ENCODE assay signal across 8 cellular contexts in the genomic region with DNA sequence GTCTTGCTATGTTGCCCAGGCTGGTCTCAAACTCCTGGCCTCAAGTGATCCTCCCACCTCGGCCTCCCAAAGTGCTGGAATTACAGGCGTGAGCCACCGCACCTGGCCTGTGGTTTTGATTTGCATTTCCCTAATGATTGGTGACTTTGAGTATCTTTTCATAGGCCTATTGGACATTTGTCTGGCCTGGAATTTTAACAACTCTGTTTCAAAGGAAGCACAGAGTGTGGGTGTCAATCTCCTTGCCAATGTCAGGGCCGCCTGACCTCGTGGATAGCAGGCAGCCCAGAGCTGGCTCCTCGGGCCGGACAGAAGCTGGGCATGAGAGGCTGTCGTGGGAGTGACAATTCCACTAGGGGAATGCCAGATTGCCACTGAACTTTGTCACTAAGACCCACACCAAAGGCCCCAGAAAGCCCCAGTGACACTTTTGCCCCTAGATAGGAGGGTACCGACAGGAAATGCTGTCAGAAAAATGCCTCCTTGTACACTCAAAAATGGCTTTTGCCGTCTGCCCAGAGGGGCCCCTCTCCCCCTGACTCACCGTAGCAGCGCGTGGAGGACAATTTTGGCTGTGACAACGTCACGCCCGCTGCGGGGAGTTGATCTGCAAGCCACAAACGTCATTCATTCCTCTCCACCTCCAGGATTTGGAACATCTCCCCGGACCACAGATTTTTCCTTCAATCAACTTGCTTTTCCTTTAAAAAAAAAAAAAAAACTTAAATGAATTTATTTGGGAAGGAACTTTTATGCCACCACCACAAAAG. TPM values are rescaled to one million over a fixed set of nuclear protein-coding genes. Genes with fewer than 3 reads are reported as not detected.
DNase-seq lines count a peak whose midpoint lies in the region; ATAC-seq and TF ChIP-seq lines count a peak whose summit lies in the region.

No MANE protein-coding gene starts in this region.

- no peak overlapping the region for H3K4me3 ChIP-seq in suprapubic skin

- H3K9me3 Mint-ChIP-seq in T-cell: no peaks in the 10 kb centered on the region
- H3K9me3 Mint-ChIP-seq in natural killer cell treated with Interleukin-12 subunit alpha and Interleukin-12 subunit beta and Interleukin-15 and Interleukin-18, amount 100 ng/mL, for 72 hours: no peaks in the 10 kb centered on the region

- DNase-seq in D341Med (ENCODE audit: low spot score) (peak; percentile 9), T-cell (peak in 33 of 34 experiments; percentile 54 to 93 (median 89)), suprapubic skin (ENCODE audit: low spot score in 2 of 2) (no peak), DMS114 treated with DMSO at 0.1 percent for 48 hours (lab: John Stamatoyannopoulos, UW; ENCODE audit: unreplicated experiment) (no peak), NCI-H1092 (lab: John Stamatoyannopoulos, UW) (no peak)
- DNase-seq in activated naive CD8-positive, alpha-beta T cell treated with anti-CD3 and anti-CD28 coated beads, Interleukin-2, amount 50 U/mL, for 16 hours (ENCODE audit: low read depth, low spot score): peak; percentile 78
- DNase-seq in natural killer cell treated with Interleukin-12 subunit alpha and Interleukin-12 subunit beta and Interleukin-15 and Interleukin-18, amount 100 ng/mL, for 72 hours (ENCODE audit: low spot score): peak; percentile 94

- peak; percentile 39 to 69 (median 44) for ATAC-seq in T-cell (replicated peaks in 1 of 4)
- peak; percentile 87 to 88 for ATAC-seq in natural killer cell treated with Interleukin-12 subunit alpha and Interleukin-12 subunit beta and Interleukin-15 and Interleukin-18, amount 100 ng/mL, for 72 hours
- no peak for ATAC-seq in HG02759 (IDR thresholded peaks at IDR 0.05; ENCODE audit: unreplicated experiment)

- CTCF ChIA-PET in T-cell (lab: Charles Lee): interaction anchor here in 1 of 2 donors (1.1 to 1.4 kb wide), 4 partner anchors 7 to 12 kb away, joined by 4 to 12 read pairs (median 10); a partner anchor contains a TSS

- H3K4me1 Mint-ChIP-seq in T-cell: peaks cover 72 to 77% (median 75%) of the 10 kb centered on the region in 3 donors
- peaks cover 51 to 56% of the 10 kb centered on the region in 2 donors for H3K4me1 Mint-ChIP-seq in natural killer cell treated with Interleukin-12 subunit alpha and Interleukin-12 subunit beta and Interleukin-15 and Interleukin-18, amount 100 ng/mL, for 72 hours (ENCODE audit: low read depth in 2 of 2)

- peak overlapping the region; percentile 79 to 85 (median 84) for H3K4me3 Mint-ChIP-seq in T-cell
- H3K4me3 Mint-ChIP-seq in natural killer cell treated with Interleukin-12 subunit alpha and Interleukin-12 subunit beta and Interleukin-15 and Interleukin-18, amount 100 ng/mL, for 72 hours: peak overlapping the region; percentile 96

- H3K36me3 Mint-ChIP-seq in T-cell: no peaks in the 10 kb centered on the region
- no peaks in the 10 kb centered on the region for H3K36me3 Mint-ChIP-seq in natural killer cell treated with Interleukin-12 subunit alpha and Interleukin-12 subunit beta and Interleukin-15 and Interleukin-18, amount 100 ng/mL, for 72 hours

- no peak for TF ChIP-seq POLR2A in suprapubic skin (IDR thresholded peaks at IDR 0.05)

- H3K9me3 ChIP-seq in suprapubic skin: no peaks in the 10 kb centered on the region

- no peak for TF ChIP-seq EP300 in suprapubic skin (IDR thresholded peaks at IDR 0.05)

- POLR2A ChIA-PET in T-cell (lab: Charles Lee): interaction anchor here (0.6 to 3.3 kb wide), 9 partner anchors 8 to 664 kb away, joined by 3 to 61 read pairs (median 5); a partner anchor contains a TSS

- peaks cover 21% of the 10 kb centered on the region for H3K4me1 ChIP-seq in suprapubic skin

- peak overlapping the region; percentile 69 for H3K27ac ChIP-seq in suprapubic skin

- H3K36me3 ChIP-seq in suprapubic skin: no peaks in the 10 kb centered on the region

- H3K27ac Mint-ChIP-seq in T-cell: peak overlapping the region; percentile 90 to 99
- peak overlapping the region; percentile 94 to 100 for H3K27ac Mint-ChIP-seq in natural killer cell treated with Interleukin-12 subunit alpha and Interleukin-12 subunit beta and Interleukin-15 and Interleukin-18, amount 100 ng/mL, for 72 hours

- no peak for TF ChIP-seq CTCF in suprapubic skin (IDR thresholded peaks at IDR 0.05)

- H3K27me3 ChIP-seq in suprapubic skin: no peaks in the 10 kb centered on the region

- 34% methylated on average over 15 of the region's 19 CpGs for WGBS in suprapubic skin

- no peaks in the 10 kb centered on the region for H3K27me3 Mint-ChIP-seq in T-cell
- no peaks in the 10 kb centered on the region for H3K27me3 Mint-ChIP-seq in natural killer cell treated with Interleukin-12 subunit alpha and Interleukin-12 subunit beta and Interleukin-15 and Interleukin-18, amount 100 ng/mL, for 72 hours

RNA-seq across cellular contexts. Expression of a gene that starts 11.7 kb away (rescaled TPM):
- 1,000 to 10,000 TPM in 1 of 5 donors, 100 to 1,000 TPM in 4; 194 to 1,118 (median 206) TPM for total RNA-seq in T-cell
- 100 to 1,000 TPM; 348 to 798 TPM for total RNA-seq in natural killer cell treated with Interleukin-12 subunit alpha and Interleukin-12 subunit beta and Interleukin-15 and Interleukin-18, amount 100 ng/mL, for 72 hours
- 10 to 100 TPM in 3 of 4 donors, 1 to 10 TPM in 1; 5.1 to 24.2 (median 11.5) TPM for total RNA-seq in suprapubic skin

RNA-seq across cellular contexts. Expression of a gene that starts 49.6 kb away (rescaled TPM):
- total RNA-seq in T-cell (100 to 1,000 TPM; 159 to 280 (median 179) TPM), suprapubic skin (100 to 1,000 TPM in 3 of 4 donors, 10 to 100 TPM in 1; 80.9 to 149 (median 111) TPM)
- total RNA-seq in natural killer cell treated with Interleukin-12 subunit alpha and Interleukin-12 subunit beta and Interleukin-15 and Interleukin-18, amount 100 ng/mL, for 72 hours: 100 to 1,000 TPM; 225 to 449 TPM

Comparison
In these comparisons a context has a peak if more than half of its experiments do, and no peak if none do; other contexts are left out.
1. DNase-seq: peak in D341Med (single experiment), T-cell (33 of 34), activated naive CD8-positive, alpha-beta T cell treated with anti-CD3 and anti-CD28 coated beads, Interleukin-2, amount 50 U/mL, for 16 hours (single experiment) and natural killer cell treated with Interleukin-12 subunit alpha and Interleukin-12 subunit beta and Interleukin-15 and Interleukin-18, amount 100 ng/mL, for 72 hours (single experiment); none in suprapubic skin (0 of 2), DMS114 treated with DMSO at 0.1 percent for 48 hours (single experiment) and NCI-H1092 (single experiment).
2. RNA of a gene that starts 11.7 kb away (total RNA-seq): 348 to 798 TPM in natural killer cell treated with Interleukin-12 subunit alpha and Interleukin-12 subunit beta and Interleukin-15 and Interleukin-18, amount 100 ng/mL, for 72 hours and 194 to 1,118 TPM in T-cell; 5.1 to 24.2 TPM in suprapubic skin; every median in the first group is over 4 times any median in the second.